In the genomic region with DNA sequence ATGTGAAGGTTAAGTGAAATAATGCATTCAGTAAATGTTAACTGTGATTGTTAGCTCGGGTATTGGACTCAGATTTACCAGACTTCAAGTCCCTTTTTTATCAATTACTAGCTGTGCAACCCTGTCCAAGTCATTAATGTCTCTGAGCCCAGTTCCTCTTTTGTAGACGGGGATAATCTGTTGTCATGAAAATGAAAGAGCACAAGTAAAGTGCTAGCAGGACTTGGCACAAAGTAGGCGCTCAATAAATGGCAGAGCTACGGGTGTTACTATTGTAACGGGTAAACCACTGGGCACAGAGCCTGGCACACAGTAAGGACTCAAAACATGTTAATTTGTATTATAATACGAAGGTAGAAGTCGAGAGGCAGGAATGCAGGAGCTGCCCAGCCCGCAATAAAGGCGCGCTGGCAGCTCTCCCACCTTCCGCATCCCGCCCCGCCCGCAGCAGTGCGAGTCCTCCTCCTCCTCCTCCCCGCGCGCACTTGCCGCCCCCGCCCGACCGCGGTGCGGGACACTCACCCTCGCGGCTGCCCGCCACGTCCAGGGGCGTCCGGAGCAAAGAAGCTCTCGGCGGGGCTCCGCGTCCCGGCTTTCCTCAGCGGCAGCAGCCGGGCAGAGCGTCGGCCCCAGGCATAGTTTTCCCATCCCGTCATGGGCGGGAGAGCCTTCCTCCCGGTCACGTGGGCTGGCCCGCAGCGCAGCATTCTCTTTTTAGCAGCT, we compare ENCODE assay signal across 8 cellular contexts. TPM values are rescaled to one million over a fixed set of nuclear protein-coding genes. Genes with fewer than 3 reads are reported as not detected.
DNase-seq lines count a peak whose midpoint lies in the region; ATAC-seq lines count a peak whose summit lies in the region.

A gene with protein sequence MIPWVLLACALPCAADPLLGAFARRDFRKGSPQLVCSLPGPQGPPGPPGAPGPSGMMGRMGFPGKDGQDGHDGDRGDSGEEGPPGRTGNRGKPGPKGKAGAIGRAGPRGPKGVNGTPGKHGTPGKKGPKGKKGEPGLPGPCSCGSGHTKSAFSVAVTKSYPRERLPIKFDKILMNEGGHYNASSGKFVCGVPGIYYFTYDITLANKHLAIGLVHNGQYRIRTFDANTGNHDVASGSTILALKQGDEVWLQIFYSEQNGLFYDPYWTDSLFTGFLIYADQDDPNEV (minus strand): TSS at position 637 of the 723 bp plus-strand sequence. CDS start 15,615 bp downstream, outside the sequence.

- CTCF ChIA-PET in activated CD4-positive, alpha-beta memory T cell treated with anti-CD3 and anti-CD28 coated beads, Interleukin-2, amount 10 ng/mL, durations not matched to agents 7 days and 5 days (lab: Charles Lee) = interaction anchor here (0.7 to 1.3 kb wide), 2 partner anchors 21 to 23 kb away, joined by 3 read pairs; no protein-coding TSS in a partner anchor

- no peaks in the 10 kb centered on the region for H3K36me3 ChIP-seq in urinary bladder (ENCODE audit: insufficient read depth)

- POLR2A ChIA-PET in activated CD4-positive, alpha-beta memory T cell treated with anti-CD3 and anti-CD28 coated beads, Interleukin-2, amount 10 ng/mL, durations not matched to agents 7 days and 5 days (lab: Charles Lee) = interaction anchor here (2.0 kb wide), 1 partner anchor 49 kb away, joined by 4 read pairs; a partner anchor contains a TSS

- peak; percentile 57 for ATAC-seq in HG03354 (IDR thresholded peaks at IDR 0.05; ENCODE audit: poor library complexity, severe bottlenecking, unreplicated experiment)
- ATAC-seq in GM19324 (IDR thresholded peaks at IDR 0.05; ENCODE audit: low FRiP score, unreplicated experiment) = no peak

- no peak within 1 kb of the TSS for H3K27ac Mint-ChIP-seq in activated CD4-positive, alpha-beta memory T cell treated with anti-CD3 and anti-CD28 coated beads, Interleukin-2, amount 10 ng/mL, durations not matched to agents 7 days and 5 days

- H3K27ac ChIP-seq in urinary bladder (ENCODE audit: low read depth) = no peak within 1 kb of the TSS

- no peaks in the 10 kb centered on the region for H3K9me3 Mint-ChIP-seq in activated CD4-positive, alpha-beta memory T cell treated with anti-CD3 and anti-CD28 coated beads, Interleukin-2, amount 10 ng/mL, durations not matched to agents 7 days and 5 days

- peaks cover 71% of the 10 kb centered on the region for H3K27me3 Mint-ChIP-seq in activated CD4-positive, alpha-beta memory T cell treated with anti-CD3 and anti-CD28 coated beads, Interleukin-2, amount 10 ng/mL, durations not matched to agents 7 days and 5 days

- peak within 1 kb of the TSS; percentile 61 for H3K4me3 ChIP-seq in urinary bladder (ENCODE audit: low read depth, low read length)

- no peaks in the 10 kb centered on the region for H3K4me1 ChIP-seq in urinary bladder (ENCODE audit: insufficient read depth)

- H3K4me1 Mint-ChIP-seq in activated CD4-positive, alpha-beta memory T cell treated with anti-CD3 and anti-CD28 coated beads, Interleukin-2, amount 10 ng/mL, durations not matched to agents 7 days and 5 days = peaks cover 9% of the 10 kb centered on the region

- WGBS in urinary bladder = 2% methylated on average over 45 of the region's 45 CpGs

- H3K4me3 Mint-ChIP-seq in activated CD4-positive, alpha-beta memory T cell treated with anti-CD3 and anti-CD28 coated beads, Interleukin-2, amount 10 ng/mL, durations not matched to agents 7 days and 5 days = peak within 1 kb of the TSS; percentile 39

- DNase-seq in Daoy (ENCODE audit: low read depth) (peak; percentile 71), fibroblast of gingiva (ENCODE audit: low read depth) (peak; percentile 34), myocyte (ENCODE audit: low read depth) (peak; percentile 86), NCI-H187 (lab: John Stamatoyannopoulos, UW) (no peak)
- no peak for DNase-seq in activated CD4-positive, alpha-beta memory T cell treated with anti-CD3 and anti-CD28 coated beads, Interleukin-2, amount 10 ng/mL, durations not matched to agents 7 days and 5 days

- no peaks in the 10 kb centered on the region for H3K36me3 Mint-ChIP-seq in activated CD4-positive, alpha-beta memory T cell treated with anti-CD3 and anti-CD28 coated beads, Interleukin-2, amount 10 ng/mL, durations not matched to agents 7 days and 5 days (ENCODE audit: low read depth)

RNA-seq across cellular contexts. Expression of the gene that starts here (rescaled TPM):
- total RNA-seq in Daoy (2014; rRNA removed; shearing (Covaris generic)) = 2.8 and 3.0 TPM in 2 replicates
- not detected for total RNA-seq in activated CD4-positive, alpha-beta memory T cell treated with anti-CD3 and anti-CD28 coated beads, Interleukin-2, amount 10 ng/mL, durations not matched to agents 7 days and 5 days
- 2.5 and 3.3 TPM in 2 replicates for total RNA-seq in myocyte
- 1.7 TPM for polyA plus RNA-seq in myocyte (2012)
- 17.1 TPM for total RNA-seq in urinary bladder
- polyA plus RNA-seq in urinary bladder = 4.0 TPM

Comparison
In these comparisons a context has a peak if more than half of its experiments do, and no peak if none do; other contexts are left out.
1. DNase-seq: peak in Daoy (single experiment), fibroblast of gingiva (single experiment) and myocyte (single experiment); none in activated CD4-positive, alpha-beta memory T cell treated with anti-CD3 and anti-CD28 coated beads, Interleukin-2, amount 10 ng/mL, durations not matched to agents 7 days and 5 days (single experiment) and NCI-H187 (0 of 2).